ENCODE assay signal across 24 cellular contexts in genomic region chr15:42808921-42809320, GRCh38.
"Had no signal": no experiment of that assay in that cellular context is flagged by ENCODE, and none has a peak within 500 bp of the region (broad histone marks: within the 10 kb centered on the region; RNA-seq: fewer than 3 reads in every experiment).

No MANE protein-coding gene starts in this region.

- DNase-seq: activated CD4-positive, alpha-beta memory T cell treated with anti-CD3 and anti-CD28 coated beads for 36 hours; activated CD4-positive, alpha-beta T cell treated with anti-CD3 and anti-CD28 coated beads, Interleukin-2, amount 10 ng/mL, durations not matched to agents 24 days and 14 days; activated CD8-positive, alpha-beta memory T cell treated with anti-CD3 and anti-CD28 coated beads, Interleukin-2, amount 50 U/mL, for 4 hours; activated effector memory CD4-positive, alpha-beta T cell treated with anti-CD3 and anti-CD28 coated beads, Interleukin-2, amount 50 U/mL, for 16 hours; activated naive CD4-positive, alpha-beta T cell treated with anti-CD3 and anti-CD28 coated beads for 36 hours; activated naive CD8-positive, alpha-beta T cell treated with anti-CD3 and anti-CD28 coated beads for 36 hours; activated T-cell treated with anti-CD3 and anti-CD28 coated beads, Interleukin-2, amount 50 U/mL, for 1 hour; adrenal gland; central memory CD4-positive, alpha-beta T cell; colonic mucosa; effector CD8-positive, alpha-beta T cell; head of caudate nucleus; hippocampal formation; left cardiac atrium; left ventricle myocardium superior; mucosa of descending colon; stimulated activated naive CD4-positive, alpha-beta T cell treated with Interleukin-2 at 50 U/mL for 16 hours had no signal

- ATAC-seq: activated CD4-positive, CD25-positive, alpha-beta regulatory T cell treated with anti-CD3 and anti-CD28 coated beads, Interleukin-2, amount 50 U/mL, for 24 hours; gastroesophageal sphincter; left cardiac atrium; left ventricle myocardium superior; mucosa of descending colon; natural killer cell treated with Interleukin-12 subunit alpha and Interleukin-12 subunit beta and Interleukin-15 and Interleukin-18, amount 100 ng/mL, for 72 hours had no signal

- H3K27me3 ChIP-seq: adrenal gland, breast epithelium, colonic mucosa, gastroesophageal sphincter, right atrium auricular region, tibial nerve had no signal

- H3K27ac ChIP-seq: adrenal gland, breast epithelium, colonic mucosa, gastroesophageal sphincter, right atrium auricular region, tibial nerve, VCaP had no signal

- H3K4me3 ChIP-seq: adrenal gland, breast epithelium, colonic mucosa, gastroesophageal sphincter, mucosa of descending colon, right atrium auricular region, tibial nerve had no signal

- H3K9me3 ChIP-seq: adrenal gland, breast epithelium, colonic mucosa, gastroesophageal sphincter, mucosa of descending colon, right atrium auricular region, tibial nerve had no signal

- H3K4me1 ChIP-seq: adrenal gland, breast epithelium, colonic mucosa, gastroesophageal sphincter, right atrium auricular region, tibial nerve had no signal

- H3K36me3 ChIP-seq: adrenal gland, breast epithelium, colonic mucosa had no signal
